28 cellular contexts compared by ENCODE assay signal in genomic region chr13:109175666-109176065, GRCh38.
"Had no signal": no experiment of that assay in that cellular context is flagged by ENCODE, and none has a peak within 500 bp of the region (broad histone marks: within the 10 kb centered on the region; RNA-seq: fewer than 3 reads in every experiment).

No MANE protein-coding gene starts in this region.

- H3K4me3 Mint-ChIP-seq: stimulated activated effector memory CD8-positive, alpha-beta T cell treated with anti-CD3 and anti-CD28 coated beads, Interleukin-12 subunit alpha, Interleukin-12 subunit beta, amount 100 ng/mL, for 72 hours; stimulated activated memory B cell treated with anti-CD40 and anti-IgM and Interleukin-4, amounts not matched to agents 10 μg/mL and 1 μg/mL and 100 μg/mL, for 72 hours; stimulated activated naive B cell treated with anti-CD40 and anti-IgM and Interleukin-4, amounts not matched to agents 10 μg/mL and 1 μg/mL and 100 μg/mL, for 72 hours; stimulated activated naive CD8-positive, alpha-beta T cell treated with anti-CD3 and anti-CD28 coated beads, Interleukin-15, amount 100 ng/mL, for 72 hours; stimulated activated naive CD8-positive, alpha-beta T cell treated with anti-CD3 and anti-CD28 coated beads, Interleukin-15, Interleukin-2, amounts not matched to agents 100 ng/mL and 50 ng/mL, for 24 hours; type B pancreatic cell had no signal

- H3K4me1 Mint-ChIP-seq: stimulated activated effector memory CD8-positive, alpha-beta T cell treated with anti-CD3 and anti-CD28 coated beads, Interleukin-12 subunit alpha, Interleukin-12 subunit beta, amount 100 ng/mL, for 72 hours; stimulated activated memory B cell treated with anti-CD40 and anti-IgM and Interleukin-4, amounts not matched to agents 10 μg/mL and 1 μg/mL and 100 μg/mL, for 72 hours; stimulated activated naive B cell treated with anti-CD40 and anti-IgM and Interleukin-4, amounts not matched to agents 10 μg/mL and 1 μg/mL and 100 μg/mL, for 72 hours; stimulated activated naive CD8-positive, alpha-beta T cell treated with anti-CD3 and anti-CD28 coated beads, Interleukin-15, amount 100 ng/mL, for 72 hours had no signal

- H3K27me3 Mint-ChIP-seq: stimulated activated memory B cell treated with anti-CD40 and anti-IgM and Interleukin-4, amounts not matched to agents 10 μg/mL and 1 μg/mL and 100 μg/mL, for 72 hours; stimulated activated naive CD8-positive, alpha-beta T cell treated with anti-CD3 and anti-CD28 coated beads, Interleukin-15, Interleukin-2, amounts not matched to agents 100 ng/mL and 50 ng/mL, for 24 hours; type B pancreatic cell had no signal

- H3K36me3 Mint-ChIP-seq: stimulated activated effector memory CD8-positive, alpha-beta T cell treated with anti-CD3 and anti-CD28 coated beads, Interleukin-12 subunit alpha, Interleukin-12 subunit beta, amount 100 ng/mL, for 72 hours; stimulated activated memory B cell treated with anti-CD40 and anti-IgM and Interleukin-4, amounts not matched to agents 10 μg/mL and 1 μg/mL and 100 μg/mL, for 72 hours; stimulated activated naive B cell treated with anti-CD40 and anti-IgM and Interleukin-4, amounts not matched to agents 10 μg/mL and 1 μg/mL and 100 μg/mL, for 72 hours; type B pancreatic cell had no signal

- H3K27me3 ChIP-seq: stomach, suprapubic skin, testis, thyroid gland, tibial artery, tibial nerve, transverse colon, upper lobe of left lung, upper lobe of right lung, uterus, vagina had no signal

- H3K4me3 ChIP-seq: stomach, suprapubic skin, testis, thoracic aorta, thyroid gland, tibial artery, tibial nerve, transverse colon, upper lobe of left lung, upper lobe of right lung, uterus, vagina had no signal

- H3K27ac Mint-ChIP-seq: stimulated activated effector memory CD8-positive, alpha-beta T cell treated with anti-CD3 and anti-CD28 coated beads, Interleukin-12 subunit alpha, Interleukin-12 subunit beta, amount 100 ng/mL, for 72 hours; stimulated activated memory B cell treated with anti-CD40 and anti-IgM and Interleukin-4, amounts not matched to agents 10 μg/mL and 1 μg/mL and 100 μg/mL, for 72 hours; stimulated activated naive B cell treated with anti-CD40 and anti-IgM and Interleukin-4, amounts not matched to agents 10 μg/mL and 1 μg/mL and 100 μg/mL, for 72 hours; stimulated activated naive CD8-positive, alpha-beta T cell treated with anti-CD3 and anti-CD28 coated beads, Interleukin-15, amount 100 ng/mL, for 72 hours; stimulated activated naive CD8-positive, alpha-beta T cell treated with anti-CD3 and anti-CD28 coated beads, Interleukin-15, Interleukin-2, amounts not matched to agents 100 ng/mL and 50 ng/mL, for 24 hours; type B pancreatic cell had no signal

- H3K9me3 ChIP-seq: stomach, suprapubic skin, testis, thoracic aorta, thyroid gland, tibial artery, tibial nerve, transverse colon, upper lobe of left lung, upper lobe of right lung, uterus, vagina had no signal

- H3K27ac ChIP-seq: stomach, suprapubic skin, testis, thoracic aorta, thyroid gland, tibial artery, tibial nerve, transverse colon, upper lobe of left lung, upper lobe of right lung, uterus, vagina had no signal

- H3K36me3 ChIP-seq: stomach, suprapubic skin, thoracic aorta, thyroid gland, tibial artery, tibial nerve, transverse colon, upper lobe of left lung, upper lobe of right lung, uterus, vagina had no signal

- H3K9me3 Mint-ChIP-seq: stimulated activated effector memory CD8-positive, alpha-beta T cell treated with anti-CD3 and anti-CD28 coated beads, Interleukin-12 subunit alpha, Interleukin-12 subunit beta, amount 100 ng/mL, for 72 hours; stimulated activated memory B cell treated with anti-CD40 and anti-IgM and Interleukin-4, amounts not matched to agents 10 μg/mL and 1 μg/mL and 100 μg/mL, for 72 hours; stimulated activated naive CD8-positive, alpha-beta T cell treated with anti-CD3 and anti-CD28 coated beads, Interleukin-15, amount 100 ng/mL, for 72 hours; stimulated activated naive CD8-positive, alpha-beta T cell treated with anti-CD3 and anti-CD28 coated beads, Interleukin-15, Interleukin-2, amounts not matched to agents 100 ng/mL and 50 ng/mL, for 24 hours had no signal

- H3K4me1 ChIP-seq: stomach, suprapubic skin, testis, thyroid gland, tibial artery, tibial nerve, transverse colon, upper lobe of left lung, upper lobe of right lung, uterus had no signal

- DNase-seq: stimulated activated CD4-positive, alpha-beta T cell treated with anti-CD3 and anti-CD28 coated beads, Interleukin-2, amount 100 ng/mL, for 48 hours; stimulated activated CD4-positive, alpha-beta T cell treated with anti-CD3 and anti-CD28 coated beads, Interleukin-4, amount 100 ng/mL, for 1 hour; stimulated activated CD4-positive, alpha-beta T cell treated with anti-CD3 and anti-CD28 coated beads, Interleukin-4, amount 100 ng/mL, for 24 hours; stimulated activated CD4-positive, alpha-beta T cell treated with anti-CD3 and anti-CD28 coated beads, Interleukin-4, amount 100 ng/mL, for 4 hours; stimulated activated CD8-positive, alpha-beta memory T cell treated with anti-CD3 and anti-CD28 coated beads, Interleukin-4, amount 100 ng/mL, for 48 hours; stimulated activated naive B cell treated with anti-CD40 and anti-IgM and Interleukin-4, amounts not matched to agents 10 μg/mL and 1 μg/mL and 100 μg/mL, for 72 hours; stimulated activated naive CD4-positive, alpha-beta T cell; stimulated activated naive CD4-positive, alpha-beta T cell treated with Interleukin-2 at 50 U/mL for 16 hours; stimulated activated naive CD8-positive, alpha-beta T cell treated with anti-CD3 and anti-CD28 coated beads, Interleukin-15, amount 100 ng/mL, for 72 hours; stimulated activated naive CD8-positive, alpha-beta T cell treated with anti-CD3 and anti-CD28 coated beads, Interleukin-15, Interleukin-2, amounts not matched to agents 100 U/mL and 50 U/mL, for 24 hours; stomach; substantia nigra; testis; thyroid gland; tibial artery; transverse colon; trophoblast cell; upper lobe of left lung; upper lobe of right lung; uterus had no signal
